21 cellular contexts compared by ENCODE assay signal in genomic region chr14:100965296-100965695, GRCh38.
A peak's percentile ranks its signal among the peaks of the same experiment; 100 is the strongest.
DNase-seq lines count a peak whose midpoint lies in the region; ATAC-seq, FAIRE-seq and TF ChIP-seq lines count a peak whose summit lies in the region.
"Had no signal": no experiment of that assay in that cellular context is flagged by ENCODE, and none has a peak within 500 bp of the region (broad histone marks: within the 10 kb centered on the region; RNA-seq: fewer than 3 reads in every experiment).

No MANE protein-coding gene starts in this region.

- intact Hi-C loops in mammary epithelial cell (cut with micrococcal nuclease) (no loop called here), MCF 10A (cut with micrococcal nuclease) (no loop called here)

- dilution Hi-C loops in mammary epithelial cell (cut with HindIII; ENCODE audit: low sequenced_read_pairs), result no loop called here

- no peaks in the 10 kb centered on the region for H3K27me3 ChIP-seq in mammary epithelial cell (ENCODE audit: insufficient read depth, low read length)

- FAIRE-seq in RCC 7860 (lab: Jason Lieb, UNC), result peak; percentile 8
- FAIRE-seq: A549, D721Med, GM12878, H1, HTR-8/SVneo had no signal

- H3K4me2 ChIP-seq in mammary epithelial cell (ENCODE audit: insufficient read depth, low read depth, low read length), result no peak overlapping the region
- H3K4me2 ChIP-seq: A549 had no signal

- in situ Hi-C loops in mammary epithelial cell (cut with MboI; ENCODE audit: low sequenced_read_pairs in 2 of 2), result no loop called here

- H3K27ac ChIP-seq in mammary epithelial cell (ENCODE audit: insufficient read depth, low read depth, low read length), result no peak overlapping the region
- H3K27ac ChIP-seq: 22Rv1, A549, C4-2B, HL-60 had no signal

- CTCF ChIA-PET in mammary epithelial cell (lab: Charles Lee; ENCODE audit: low non-redundant PET) (no interaction called here), MCF 10A (lab: Yijun Ruan, JAX) (no interaction called here)

- H3K9me3 Mint-ChIP-seq in MCF 10A (ENCODE audit: unreplicated experiment), result no peaks in the 10 kb centered on the region
- H3K9me3 Mint-ChIP-seq: CD4-positive, alpha-beta T cell had no signal

- BruUV-seq in mammary epithelial cell (replicated peaks; lab: Mats Ljungman, UMichigan) (no TSS peak), MCF 10A (replicated peaks; lab: Mats Ljungman, UMichigan) (no TSS peak)

- no peaks in the 10 kb centered on the region for H3K4me1 Mint-ChIP-seq in MCF 10A (ENCODE audit: insufficient read depth, unreplicated experiment)
- H3K4me1 Mint-ChIP-seq: H9 had no signal

- H3K4me3 Mint-ChIP-seq in MCF 10A (ENCODE audit: unreplicated experiment), result no peak overlapping the region
- H3K4me3 Mint-ChIP-seq: CD4-positive, alpha-beta T cell; H9 had no signal

- H3K9me3 ChIP-seq in mammary epithelial cell (replicated peaks; ENCODE audit: insufficient read depth, low read length), result no peaks in the 10 kb centered on the region
- H3K9me3 ChIP-seq: A549, Caco-2 had no signal

- H3K27me3 Mint-ChIP-seq in MCF 10A (ENCODE audit: insufficient read depth, unreplicated experiment), result no peaks in the 10 kb centered on the region

- WGBS in mammary epithelial cell (ENCODE audit: low coverage, missing lambda C conversion rate), result 59% methylated on average over 6 of the region's 8 CpGs

- H3K79me2 ChIP-seq in mammary epithelial cell (ENCODE audit: insufficient read depth, low read length), result no peaks in the 10 kb centered on the region

- POLR2A ChIA-PET in MCF 10A (lab: Yijun Ruan, JAX), result no interaction called here

- TF ChIP-seq CTCF in mammary epithelial cell (conservative IDR thresholded peaks at IDR 0.05 in 1 of 2, IDR thresholded peaks at IDR 0.05 in 1 of 2; ENCODE audit: extremely low read depth in 1 of 2, insufficient read depth in 1 of 2, low read depth in 1 of 2, low read length in 2 of 2) (no peak), MCF 10A (IDR thresholded peaks at IDR 0.05; ENCODE audit: unreplicated experiment) (no peak)

- no peak for ATAC-seq in GM21367 (IDR thresholded peaks at IDR 0.05; ENCODE audit: unreplicated experiment)
- ATAC-seq: A549, GM12878 had no signal

- H3K9ac ChIP-seq in mammary epithelial cell (ENCODE audit: insufficient read depth, low read length), result no peak overlapping the region

- no peaks in the 10 kb centered on the region for H3K36me3 Mint-ChIP-seq in MCF 10A (ENCODE audit: insufficient read depth, unreplicated experiment)

- no peaks in the 10 kb centered on the region for H4K20me1 ChIP-seq in mammary epithelial cell (ENCODE audit: insufficient read depth, low read length)

- no peaks in the 10 kb centered on the region for H3K36me3 ChIP-seq in mammary epithelial cell (ENCODE audit: insufficient read depth, low read length)

- no peak overlapping the region for H2AFZ ChIP-seq in mammary epithelial cell (ENCODE audit: low read depth, low read length)

- no peak overlapping the region for H3K4me3 ChIP-seq in mammary epithelial cell (replicated peaks in 1 of 3; ENCODE audit: insufficient read depth in 1 of 3, low read depth in 2 of 3, low read length in 3 of 3)
- H3K4me3 ChIP-seq: A549, GM12878 had no signal

- no peaks in the 10 kb centered on the region for H3K4me1 ChIP-seq in mammary epithelial cell (ENCODE audit: insufficient read depth, low read length)
- H3K4me1 ChIP-seq: A549, Caco-2 had no signal

- H3K27ac Mint-ChIP-seq in MCF 10A (ENCODE audit: low read depth, unreplicated experiment), result no peak overlapping the region
- H3K27ac Mint-ChIP-seq: CD4-positive, alpha-beta T cell; H9 had no signal

- DNase-seq in mammary epithelial cell, result peak; percentile 47
- no peak for DNase-seq in MCF 10A (ENCODE audit: unreplicated experiment)
- peak; percentile 32 for DNase-seq in RCC 7860 (ENCODE audit: low spot score)
- DNase-seq in glomerular visceral epithelial cell (ENCODE audit: extremely low spot score), result peak; percentile 26
- DNase-seq in amniotic stem cell (lab: John Stamatoyannopoulos, UW), result no peak
- no peak for DNase-seq in stimulated activated CD4-positive, alpha-beta T cell treated with anti-CD3 and anti-CD28 coated beads, Interleukin-4, amount 100 ng/mL, for 24 hours
- no peak for DNase-seq in RPMI8226
- DNase-seq: AML-193; Caco-2; CD4-positive, alpha-beta T cell; H9; IMR-90 had no signal

Comparison
In these comparisons a context has a peak if more than half of its experiments do, and no peak if none do; other contexts are left out.
1. DNase-seq: peak in mammary epithelial cell (single experiment), RCC 7860 (single experiment) and glomerular visceral epithelial cell (single experiment); none in MCF 10A (single experiment), amniotic stem cell (single experiment), stimulated activated CD4-positive, alpha-beta T cell treated with anti-CD3 and anti-CD28 coated beads, Interleukin-4, amount 100 ng/mL, for 24 hours (single experiment) and RPMI8226 (single experiment).